In genomic region chr12:122203968-122204828, GRCh38 we compare ENCODE assay signal across 8 cellular contexts. TPM values are rescaled to one million over a fixed set of nuclear protein-coding genes. Genes with fewer than 3 reads are reported as not detected.
A peak's percentile ranks its signal among the peaks of the same experiment; 100 is the strongest.
DNase-seq lines count a peak whose midpoint lies in the region; ATAC-seq, FAIRE-seq and TF ChIP-seq lines count a peak whose summit lies in the region.

No MANE protein-coding gene starts in this region.

- no peak overlapping the region for H3K27ac ChIP-seq in iPS-18a (ENCODE audit: low read length)
- H3K27ac ChIP-seq in spleen, result no peak overlapping the region

- no peaks in the 10 kb centered on the region for H3K9me3 ChIP-seq in iPS-18a (ENCODE audit: control insufficient read depth, low read depth, low read length)
- no peaks in the 10 kb centered on the region for H3K9me3 ChIP-seq in spleen

- peak overlapping the region; percentile 58 for H3K4me3 ChIP-seq in iPS-18a (ENCODE audit: low read length)
- H3K4me3 ChIP-seq in spleen, result peak overlapping the region; percentile 41 to 83 (median 61)

- WGBS in spleen, 5 donors, result 5 to 22% (median 5%) methylated on average over 20 to 92 of the region's 92 CpGs

- H3K27me3 ChIP-seq in iPS-18a (ENCODE audit: control insufficient read depth, insufficient read depth, low read length), result peaks cover 57% of the 10 kb centered on the region
- peaks cover 0 to 68% (median 41%) of the 10 kb centered on the region in 7 donors for H3K27me3 ChIP-seq in spleen (replicated peaks in 1 of 7)

- intact Hi-C loops in spleen (cut with DNase I; ENCODE audit: low total_unique reads), result no loop called here

- no peak for FAIRE-seq in H54 (lab: Jason Lieb, UNC)

- H3K4me1 ChIP-seq in iPS-18a (ENCODE audit: control insufficient read depth, low read depth, low read length) (no peaks in the 10 kb centered on the region), spleen (peaks cover 7 to 35% (median 25%) of the 10 kb centered on the region in 6 donors)

- DNase-seq in activated CD4-positive, CD25-positive, alpha-beta regulatory T cell treated with anti-CD3 and anti-CD28 coated beads, Interleukin-2, amount 50 U/mL, for 72 hours, result no peak
- DNase-seq in activated effector memory CD4-positive, alpha-beta T cell treated with Interleukin-2 at 50 U/mL for 16 hours, result peak; percentile 10
- DNase-seq in spleen (no peak), midbrain (lab: John Stamatoyannopoulos, UW) (no peak), H54 (ENCODE audit: insufficient read length, low spot score) (no peak)

- TF ChIP-seq CTCF in spleen (IDR thresholded peaks at IDR 0.05 in 8 of 11, conservative IDR thresholded peaks at IDR 0.05 in 3 of 11), result no peak

- TF ChIP-seq POLR2A in spleen (IDR thresholded peaks at IDR 0.05) (no peak), H54 (IDR thresholded peaks at IDR 0.05; ENCODE audit: low read depth, low read length) (no peak)

- H3K9ac ChIP-seq in iPS-18a (ENCODE audit: low read length), result no peak overlapping the region

- ATAC-seq in activated CD4-positive, CD25-positive, alpha-beta regulatory T cell treated with anti-CD3 and anti-CD28 coated beads, Interleukin-2, amount 50 U/mL, for 24 hours, result peak; percentile 6 to 9
- no peak for ATAC-seq in GM19397 (IDR thresholded peaks at IDR 0.05; ENCODE audit: unreplicated experiment)

- H3K36me3 ChIP-seq in iPS-18a (ENCODE audit: control insufficient read depth, low read depth, low read length) (peaks cover 18% of the 10 kb centered on the region), spleen (peaks cover 0 to 29% (median 27%) of the 10 kb centered on the region in 6 donors)

RNA-seq across cellular contexts. Expression of gene B3GNT4, which starts 0.7 kb away (rescaled TPM):
- total RNA-seq in spleen, result not detected
- polyA plus RNA-seq in spleen, result under 1 TPM; 0.42 to 0.54 (median 0.49) TPM

RNA-seq across cellular contexts. Expression of gene LRRC43, which starts 21.3 kb away (rescaled TPM):
- total RNA-seq in spleen, result 1 to 10 TPM in 3 of 7 donors, under 1 TPM in 4; 0.37 to 5.2 (median 0.95) TPM
- polyA plus RNA-seq in spleen, result under 1 TPM; 0.13 to 0.24 (median 0.20) TPM

RNA-seq across cellular contexts. Expression of gene DIABLO, which starts 21.7 kb away (rescaled TPM):
- 10 to 100 TPM; 30.5 to 55.7 (median 36.1) TPM for total RNA-seq in spleen
- 10 to 100 TPM; 38.8 to 46.7 (median 40.3) TPM for polyA plus RNA-seq in spleen

RNA-seq across cellular contexts. Expression of gene IL31, which starts 30.2 kb away (rescaled TPM):
- not detected for total RNA-seq in spleen
- not detected for polyA plus RNA-seq in spleen
